8 cellular contexts compared by ENCODE assay signal in the genomic region with DNA sequence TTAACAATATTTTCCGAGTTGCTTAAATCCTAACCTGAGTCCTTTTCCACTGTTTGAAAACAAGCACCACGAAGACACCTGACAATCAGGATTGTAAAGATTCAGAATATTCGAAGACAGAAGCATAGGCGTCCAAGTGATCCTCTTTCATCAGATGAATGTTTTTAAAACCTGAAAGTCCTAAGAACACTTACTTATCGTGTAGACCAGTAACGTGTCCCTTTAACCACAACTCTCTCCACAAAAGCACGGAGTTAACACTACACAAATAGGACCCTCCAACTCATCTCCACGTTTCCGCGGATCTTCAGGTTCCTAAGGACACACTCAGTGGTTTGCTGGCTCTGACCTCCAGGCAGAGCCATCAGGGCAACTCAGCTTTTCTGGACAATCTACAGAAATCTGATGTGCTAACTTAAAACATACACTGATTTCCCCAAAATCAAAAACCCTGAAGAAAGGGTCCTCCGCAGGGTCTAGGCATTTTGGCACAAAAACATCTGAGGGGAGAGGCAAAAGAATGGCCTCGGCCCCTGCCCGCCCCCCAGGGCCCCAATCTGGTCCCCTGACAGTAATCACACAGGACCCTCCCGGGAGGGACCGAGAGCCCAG. TPM values are rescaled to one million over a fixed set of nuclear protein-coding genes. Genes with fewer than 3 reads are reported as not detected.
DNase-seq lines count a peak whose midpoint lies in the region; ATAC-seq lines count a peak whose summit lies in the region.

No MANE protein-coding gene starts in this region.

- H3K9me3 ChIP-seq in iPS-18a (ENCODE audit: control insufficient read depth, low read depth, low read length) = no peaks in the 10 kb centered on the region

- H3K4me3 ChIP-seq in iPS-18a (ENCODE audit: low read length) = peak overlapping the region; percentile 90

- H3K27ac ChIP-seq in iPS-18a (ENCODE audit: low read length) = no peak overlapping the region

- ATAC-seq in activated naive CD4-positive, alpha-beta T cell treated with anti-CD3 and anti-CD28 coated beads, Interleukin-2, amount 50 U/mL, for 72 hours = no peak
- no peak for ATAC-seq in stimulated activated memory B cell treated with anti-CD40 and anti-IgM and Interleukin-4, amounts not matched to agents 10 μg/mL and 1 μg/mL and 100 μg/mL, for 72 hours
- ATAC-seq in HG03432 (IDR thresholded peaks at IDR 0.05; ENCODE audit: unreplicated experiment) = no peak

- peak overlapping the region; percentile 64 for H3K9ac ChIP-seq in iPS-18a (ENCODE audit: low read length)

- H3K27me3 ChIP-seq in iPS-18a (ENCODE audit: control insufficient read depth, insufficient read depth, low read length) = no peaks in the 10 kb centered on the region

- H3K36me3 Mint-ChIP-seq in activated naive CD4-positive, alpha-beta T cell treated with anti-CD3 and anti-CD28 coated beads, Interleukin-2, amount 50 U/mL, for 72 hours = peaks cover 5 to 11% of the 10 kb centered on the region in 2 donors
- peaks cover 6% of the 10 kb centered on the region for H3K36me3 Mint-ChIP-seq in stimulated activated memory B cell treated with anti-CD40 and anti-IgM and Interleukin-4, amounts not matched to agents 10 μg/mL and 1 μg/mL and 100 μg/mL, for 72 hours

- DNase-seq in COLO668 (lab: John Stamatoyannopoulos, UW; ENCODE audit: unreplicated experiment) (peak; percentile 29), HT-29 (ENCODE audit: low spot score) (peak; percentile 28), NCI-H774 (lab: John Stamatoyannopoulos, UW) (no peak), SKM-1 (lab: John Stamatoyannopoulos, UW; ENCODE audit: unreplicated experiment) (no peak)
- no peak for DNase-seq in activated naive CD4-positive, alpha-beta T cell treated with anti-CD3 and anti-CD28 coated beads, Interleukin-2, amount 50 U/mL, for 72 hours (ENCODE audit: low spot score in 2 of 2)

- H3K4me1 ChIP-seq in iPS-18a (ENCODE audit: control insufficient read depth, low read depth, low read length) = peaks cover 23% of the 10 kb centered on the region

- no peaks in the 10 kb centered on the region for H3K9me3 Mint-ChIP-seq in activated naive CD4-positive, alpha-beta T cell treated with anti-CD3 and anti-CD28 coated beads, Interleukin-2, amount 50 U/mL, for 72 hours
- H3K9me3 Mint-ChIP-seq in stimulated activated memory B cell treated with anti-CD40 and anti-IgM and Interleukin-4, amounts not matched to agents 10 μg/mL and 1 μg/mL and 100 μg/mL, for 72 hours = no peaks in the 10 kb centered on the region

- peak overlapping the region; percentile 84 for H3K4me3 Mint-ChIP-seq in stimulated activated memory B cell treated with anti-CD40 and anti-IgM and Interleukin-4, amounts not matched to agents 10 μg/mL and 1 μg/mL and 100 μg/mL, for 72 hours

- H3K36me3 ChIP-seq in iPS-18a (ENCODE audit: control insufficient read depth, low read depth, low read length) = no peaks in the 10 kb centered on the region

- no peaks in the 10 kb centered on the region for H3K27me3 Mint-ChIP-seq in stimulated activated memory B cell treated with anti-CD40 and anti-IgM and Interleukin-4, amounts not matched to agents 10 μg/mL and 1 μg/mL and 100 μg/mL, for 72 hours

- peaks cover 62% of the 10 kb centered on the region for H3K4me1 Mint-ChIP-seq in stimulated activated memory B cell treated with anti-CD40 and anti-IgM and Interleukin-4, amounts not matched to agents 10 μg/mL and 1 μg/mL and 100 μg/mL, for 72 hours

- peak overlapping the region; percentile 83 to 95 for H3K27ac Mint-ChIP-seq in activated naive CD4-positive, alpha-beta T cell treated with anti-CD3 and anti-CD28 coated beads, Interleukin-2, amount 50 U/mL, for 72 hours
- H3K27ac Mint-ChIP-seq in stimulated activated memory B cell treated with anti-CD40 and anti-IgM and Interleukin-4, amounts not matched to agents 10 μg/mL and 1 μg/mL and 100 μg/mL, for 72 hours = peak overlapping the region; percentile 99

RNA-seq across cellular contexts. Expression of gene DICER1, which starts 1.1 kb away (rescaled TPM):
- 11.2 and 14.0 TPM in 2 replicates for total RNA-seq in HT-29 (2014; rRNA removed; shearing (Covaris generic))
- total RNA-seq in activated naive CD4-positive, alpha-beta T cell treated with anti-CD3 and anti-CD28 coated beads, Interleukin-2, amount 50 U/mL, for 72 hours = 10 to 100 TPM; 48.7 to 51.0 TPM

Comparison
In these comparisons a context has a peak if more than half of its experiments do, and no peak if none do; other contexts are left out.
1. DNase-seq: peak in COLO668 (single experiment) and HT-29 (single experiment); none in activated naive CD4-positive, alpha-beta T cell treated with anti-CD3 and anti-CD28 coated beads, Interleukin-2, amount 50 U/mL, for 72 hours (0 of 2), NCI-H774 (single experiment) and SKM-1 (single experiment).